Comparison of ENCODE assay signal across 8 cellular contexts in genomic region chr7:138002096-138002827, GRCh38. TPM values are rescaled to one million over a fixed set of nuclear protein-coding genes. Genes with fewer than 3 reads are reported as not detected.
DNase-seq lines count a peak whose midpoint lies in the region; ATAC-seq and FAIRE-seq lines count a peak whose summit lies in the region.

No MANE protein-coding gene starts in this region.

- FAIRE-seq in endometrium (lab: Jason Lieb, UNC), result peak; percentile 100

- peaks cover 9% of the 10 kb centered on the region; the same call in 1 of the 2 replicates for H3K36me3 ChIP-seq in HUES6 (ENCODE audit: control insufficient read depth, insufficient read depth, low read length)
- peaks cover 6% of the 10 kb centered on the region for H3K36me3 ChIP-seq in NT2/D1 (ENCODE audit: insufficient read depth, insufficient read length, low read length)

- ATAC-seq in GM21447 (IDR thresholded peaks at IDR 0.05; ENCODE audit: unreplicated experiment), result peak; percentile 94

- in situ Hi-C loops in Caki2 (cut with HindIII; ENCODE audit: low pct_unique_long_range_greater_than_20kb, low sequenced_read_pairs), result no loop called here

- H3K9me3 ChIP-seq in HUES6 (ENCODE audit: control insufficient read depth, insufficient read depth, low read depth, low read length) (no peaks in the 10 kb centered on the region), NT2/D1 (ENCODE audit: insufficient read depth, low read length) (no peaks in the 10 kb centered on the region)

- H3K9ac ChIP-seq in HUES6 (ENCODE audit: low read length), result peak overlapping the region; percentile 92
- H3K9ac ChIP-seq in NT2/D1 (ENCODE audit: insufficient read length, low read depth), result peak overlapping the region; percentile 88

- H3K27me3 ChIP-seq in HUES6 (ENCODE audit: control insufficient read depth, insufficient read depth, low read length) (no peaks in the 10 kb centered on the region), NT2/D1 (ENCODE audit: insufficient read depth, insufficient read length) (no peaks in the 10 kb centered on the region)

- peaks cover 23% of the 10 kb centered on the region for H3K4me1 ChIP-seq in HUES6 (ENCODE audit: control insufficient read depth, insufficient read depth, low read length)
- H3K4me1 ChIP-seq in NT2/D1 (ENCODE audit: insufficient read depth, insufficient read length), result no peaks in the 10 kb centered on the region

- H3K27ac ChIP-seq in HUES6 (ENCODE audit: low read depth, low read length), result no peak overlapping the region; the same call in 1 of the 2 replicates

- peak; percentile 100 for DNase-seq in Caki2 (ENCODE audit: low read depth)
- DNase-seq in NT2/D1 (ENCODE audit: low read depth, low spot score), result peak; percentile 99
- DNase-seq in activated CD8-positive, alpha-beta memory T cell treated with anti-CD3 and anti-CD28 coated beads, Interleukin-2, amount 50 U/mL, for 4 hours, result peak; percentile 97
- DNase-seq in mesenteric fat pad (ENCODE audit: low spot score), result peak; percentile 100
- DNase-seq in stimulated activated CD8-positive, alpha-beta memory T cell treated with anti-CD3 and anti-CD28 coated beads, Interleukin-15, amount 100 ng/mL, for 1 hour (ENCODE audit: low read depth), result peak; percentile 97

- H3K4me3 ChIP-seq in HUES6 (ENCODE audit: low read depth, low read length), result peak overlapping the region; percentile 95
- peak overlapping the region; percentile 87 for H3K4me3 ChIP-seq in NT2/D1 (ENCODE audit: insufficient read length, low read depth)

RNA-seq across cellular contexts. Expression of gene CREB3L2, which starts 0.4 kb away (rescaled TPM):
- 3.5 and 7.5 TPM in 2 replicates for total RNA-seq in Caki2 (2014; rRNA removed; shearing (Covaris generic); ENCODE audit: low replicate concordance)
- 175 TPM for total RNA-seq in mesenteric fat pad

Comparison
In these comparisons a context has a peak if more than half of its experiments do, and no peak if none do; other contexts are left out.
1. RNA of gene CREB3L2, which starts 0.4 kb away (total RNA-seq): 175 TPM in mesenteric fat pad (single experiment); 3.5 to 7.5 TPM in Caki2; every median in the first group is over 10 times any median in the second.
2. Peak in every context shown above with its lines, with median percentiles within 50 percentile points of each other: DNase-seq.